In the genomic region with DNA sequence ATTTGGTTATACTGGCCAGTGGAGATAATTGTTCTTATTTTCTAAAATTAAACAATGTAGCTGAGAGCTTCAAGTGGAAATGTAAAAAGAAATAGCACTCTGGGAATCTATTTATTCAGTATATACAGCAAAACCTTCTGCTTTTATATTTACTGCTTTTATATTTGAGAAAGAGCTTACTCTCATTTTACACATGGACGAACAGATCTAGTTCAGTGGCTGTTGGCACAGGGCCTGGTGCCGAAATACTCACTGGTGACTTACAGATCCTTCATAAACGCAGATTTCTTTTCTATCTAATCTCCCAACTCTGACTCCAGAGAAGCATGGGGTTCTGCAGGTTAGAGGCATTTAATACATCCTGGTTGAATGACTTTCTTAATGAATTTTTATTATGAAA, we compare ENCODE assay signal across 14 cellular contexts.
DNase-seq lines count a peak whose midpoint lies in the region; ATAC-seq and TF ChIP-seq lines count a peak whose summit lies in the region.
"Had no signal": no experiment of that assay in that cellular context is flagged by ENCODE, and none has a peak within 500 bp of the region (broad histone marks: within the 10 kb centered on the region; RNA-seq: fewer than 3 reads in every experiment).

No MANE protein-coding gene starts in this region.

- DNase-seq in Karpas-422 (peak; percentile 70), NCI-H2029 treated with DMSO at 0.1 percent for 48 hours (lab: John Stamatoyannopoulos, UW) (peak; percentile 29), astrocyte of the spinal cord (ENCODE audit: low read depth, low spot score) (peak; percentile 5), renal cortical epithelial cell (ENCODE audit: low read depth) (peak; percentile 12), NCI-H82 (lab: John Stamatoyannopoulos, UW) (no peak)
- no peak for DNase-seq in stimulated activated CD8-positive, alpha-beta memory T cell treated with anti-CD3 and anti-CD28 coated beads, Interleukin-4, amount 100 ng/mL, for 48 hours
- DNase-seq: CD4-positive, alpha-beta memory T cell; H7; KG1; NCI-H146; Right ventricle myocardium superior had no signal

- peak overlapping the region; percentile 25; the same call in 1 of the 2 replicates for H3K4me3 ChIP-seq in Karpas-422 (ENCODE audit: low read length)
- H3K4me3 ChIP-seq in astrocyte of the spinal cord (ENCODE audit: low read depth, low read length) = no peak overlapping the region

- no peak for TF ChIP-seq CTCF in astrocyte of the spinal cord (IDR thresholded peaks at IDR 0.05; ENCODE audit: low read depth, low read length)

- peak overlapping the region; percentile 54 for H3K9ac ChIP-seq in Karpas-422 (ENCODE audit: low read length)

- no peaks in the 10 kb centered on the region for H3K79me2 ChIP-seq in Karpas-422 (ENCODE audit: low read length)

- in situ Hi-C loops in astrocyte of the spinal cord (cut with HindIII; ENCODE audit: low sequenced_read_pairs) = no loop called here

- no peaks in the 10 kb centered on the region for H3K9me3 ChIP-seq in Karpas-422 (ENCODE audit: low read length)

- peak overlapping the region; percentile 62 for H3K4me2 ChIP-seq in Karpas-422 (ENCODE audit: low read depth, low read length, poor library complexity, severe bottlenecking)

- peak overlapping the region; percentile 92 for H3K27ac ChIP-seq in Karpas-422 (ENCODE audit: low read length)

- ATAC-seq in HG03439 (IDR thresholded peaks at IDR 0.05; ENCODE audit: unreplicated experiment) = no peak
- ATAC-seq: Panc1, SK-N-SH treated with all-trans-retinoic acid at 6 μM for 48 hours had no signal

- H2AFZ ChIP-seq in Karpas-422 (ENCODE audit: low read length) = peak overlapping the region; percentile 80

- peaks cover 78% of the 10 kb centered on the region for H3K4me1 ChIP-seq in Karpas-422 (ENCODE audit: low read length)

- no peaks in the 10 kb centered on the region for H3K36me3 ChIP-seq in Karpas-422 (ENCODE audit: insufficient read depth, low read length)

- no peaks in the 10 kb centered on the region for H3K9me2 ChIP-seq in Karpas-422 (replicated peaks; ENCODE audit: insufficient read depth, low read length)

- no peaks in the 10 kb centered on the region for H4K20me1 ChIP-seq in Karpas-422 (ENCODE audit: insufficient read depth, low read depth, low read length)

- H3K27me3 ChIP-seq in Karpas-422 (ENCODE audit: low read length) = no peaks in the 10 kb centered on the region

Comparison
In these comparisons a context has a peak if more than half of its experiments do, and no peak if none do; other contexts are left out.
1. DNase-seq: peak in Karpas-422 (single experiment), NCI-H2029 treated with DMSO at 0.1 percent for 48 hours (single experiment), astrocyte of the spinal cord (single experiment) and renal cortical epithelial cell (single experiment); none in stimulated activated CD8-positive, alpha-beta memory T cell treated with anti-CD3 and anti-CD28 coated beads, Interleukin-4, amount 100 ng/mL, for 48 hours (single experiment) and NCI-H82 (single experiment).